Comparison of ENCODE assay signal across 10 cellular contexts in genomic region chr5:100905259-100905914, GRCh38. TPM values are rescaled to one million over a fixed set of nuclear protein-coding genes. Genes with fewer than 3 reads are reported as not detected.
DNase-seq lines count a peak whose midpoint lies in the region; ATAC-seq, FAIRE-seq and TF ChIP-seq lines count a peak whose summit lies in the region.
"Had no signal": no experiment of that assay in that cellular context is flagged by ENCODE, and none has a peak within 500 bp of the region (broad histone marks: within the 10 kb centered on the region; RNA-seq: fewer than 3 reads in every experiment).

No MANE protein-coding gene starts in this region.

- H3K9me3 ChIP-seq in CD4-positive, CD25-positive, alpha-beta regulatory T cell (ENCODE audit: control insufficient read depth in 2 of 2, low read length in 2 of 2): no peaks in the 10 kb centered on the region
- H3K9me3 ChIP-seq in HepG2 (ENCODE audit: low read length): no peaks in the 10 kb centered on the region

- no peak overlapping the region for H3K4me2 ChIP-seq in HepG2 (ENCODE audit: low read depth, low read length)

- no peaks in the 10 kb centered on the region for H3K36me3 ChIP-seq in CD4-positive, CD25-positive, alpha-beta regulatory T cell (ENCODE audit: control insufficient read depth, insufficient read depth, low read length)
- H3K36me3 ChIP-seq in HepG2 (replicated peaks in 1 of 2; ENCODE audit: control insufficient read depth in 1 of 2, insufficient read depth in 2 of 2, low read length in 2 of 2) (no peaks in the 10 kb centered on the region), brain microvascular endothelial cell (replicated peaks) (no peaks in the 10 kb centered on the region)

- ATAC-seq in CD4-positive, CD25-positive, alpha-beta regulatory T cell (ENCODE audit: low read depth in 2 of 2): no peak
- ATAC-seq in effector memory CD8-positive, alpha-beta T cell (replicated peaks): no peak
- no peak for ATAC-seq in HepG2
- no peak for ATAC-seq in HG02759 (IDR thresholded peaks at IDR 0.05; ENCODE audit: unreplicated experiment)

- TF ChIP-seq EP300 in HepG2 (IDR thresholded peaks at IDR 0.05; ENCODE audit: low read depth in 2 of 2, low read length in 2 of 2): no peak
- TF ChIP-seq EP300 in HepG2 (CRISPR knock-in tag; IDR thresholded peaks at IDR 0.05; ENCODE audit: borderline replicate concordance): no peak

- no peaks in the 10 kb centered on the region for H3K27me3 ChIP-seq in CD4-positive, CD25-positive, alpha-beta regulatory T cell (ENCODE audit: control insufficient read depth, insufficient read depth, low read length)
- peaks cover 3 to 32% of the 10 kb centered on the region in 2 experiments; a peak in 4 of 5 replicates for H3K27me3 ChIP-seq in HepG2 (ENCODE audit: control insufficient read depth in 1 of 2, insufficient read depth in 2 of 2, low read length in 2 of 2)
- no peaks in the 10 kb centered on the region for H3K27me3 ChIP-seq in brain microvascular endothelial cell (replicated peaks)

- TF ChIP-seq CTCF in HepG2 (CRISPR knock-in tag; IDR thresholded peaks at IDR 0.05): no peak
- no peak for TF ChIP-seq CTCF in brain microvascular endothelial cell (IDR thresholded peaks at IDR 0.05; ENCODE audit: low read depth, low read length, missing control alignments)

- H3K36me3 Mint-ChIP-seq in CD4-positive, CD25-positive, alpha-beta regulatory T cell: no peaks in the 10 kb centered on the region
- peaks cover 12% of the 10 kb centered on the region for H3K36me3 Mint-ChIP-seq in T-helper 1 cell treated with Interleukin-12 subunit alpha and Interleukin-12 subunit beta and Interleukin-4 antibody, amounts not matched to agents 30 μg/mL and 1 μg/mL, for 36 hours (ENCODE audit: low read depth)
- H3K36me3 Mint-ChIP-seq in effector memory CD8-positive, alpha-beta T cell (ENCODE audit: insufficient read depth): peaks cover 31% of the 10 kb centered on the region

- POLR2A ChIA-PET in HepG2 (lab: Yijun Ruan, JAX): no interaction called here

- peaks cover 27% of the 10 kb centered on the region for H3K4me1 ChIP-seq in CD4-positive, CD25-positive, alpha-beta regulatory T cell (ENCODE audit: control insufficient read depth, insufficient read depth, low read length, poor library complexity, severe bottlenecking)
- H3K4me1 ChIP-seq in HepG2 (ENCODE audit: insufficient read depth, low read length): no peaks in the 10 kb centered on the region

- H3K79me2 ChIP-seq in HepG2 (ENCODE audit: insufficient read depth, low read length): no peaks in the 10 kb centered on the region

- no peak overlapping the region for H3K9ac ChIP-seq in HepG2 (ENCODE audit: insufficient read depth, low read depth, low read length)

- no peaks in the 10 kb centered on the region for H3K9me3 Mint-ChIP-seq in CD4-positive, CD25-positive, alpha-beta regulatory T cell
- H3K9me3 Mint-ChIP-seq in T-helper 1 cell treated with Interleukin-12 subunit alpha and Interleukin-12 subunit beta and Interleukin-4 antibody, amounts not matched to agents 30 μg/mL and 1 μg/mL, for 36 hours: no peaks in the 10 kb centered on the region
- no peaks in the 10 kb centered on the region for H3K9me3 Mint-ChIP-seq in effector memory CD8-positive, alpha-beta T cell

- CTCF ChIA-PET in HepG2 (lab: Yijun Ruan, JAX; ENCODE audit: low intra/inter-chr PET ratio, low total read pairs): no interaction called here

- peak; percentile 54 for FAIRE-seq in GM12891 (lab: Jason Lieb, UNC)
- no peak for FAIRE-seq in HepG2 (lab: Jason Lieb, UNC)
- FAIRE-seq: frontal cortex had no signal

- in situ Hi-C loops in HepG2 (cut with HindIII; ENCODE audit: extremely low pct_ligation_motif_present, low pct_unique_long_range_greater_than_20kb): no loop called here
- in situ Hi-C loops in brain microvascular endothelial cell (cut with HindIII; ENCODE audit: low pct_ligation_motif_present, low sequenced_read_pairs): no loop called here

- TF ChIP-seq POLR2A in GM12891 (IDR thresholded peaks at IDR 0.05; ENCODE audit: low read depth, low read length) (no peak), HepG2 (IDR thresholded peaks at IDR 0.05; ENCODE audit: insufficient read depth in 1 of 2, low read depth in 2 of 2, low read length in 2 of 2) (no peak)

- intact Hi-C loops in HepG2 (cut with micrococcal nuclease; ENCODE audit: unreplicated experiment): no loop called here

- 23% methylated on average over 6 of the region's 6 CpGs for WGBS in HepG2 (ENCODE audit: low lambda C conversion rate)

- peak in 2 of 3 donors; percentile 16 to 61 for DNase-seq in CD4-positive, CD25-positive, alpha-beta regulatory T cell
- DNase-seq in GM12891 (ENCODE audit: insufficient read length, low spot score) (no peak), mucosa of gallbladder (ENCODE audit: low spot score) (no peak), HepG2 (ENCODE audit: low spot score) (no peak), brain microvascular endothelial cell (no peak)
- DNase-seq in effector memory CD8-positive, alpha-beta T cell: peak; percentile 8 to 13 (median 8)
- DNase-seq: cerebellar nuclear complex had no signal

- H3K27ac Mint-ChIP-seq in CD4-positive, CD25-positive, alpha-beta regulatory T cell: peak overlapping the region; percentile 93 to 98 (median 97)
- peak overlapping the region; percentile 98 for H3K27ac Mint-ChIP-seq in T-helper 1 cell treated with Interleukin-12 subunit alpha and Interleukin-12 subunit beta and Interleukin-4 antibody, amounts not matched to agents 30 μg/mL and 1 μg/mL, for 36 hours
- peak overlapping the region; percentile 94 to 97 for H3K27ac Mint-ChIP-seq in effector memory CD8-positive, alpha-beta T cell

- H2AFZ ChIP-seq in HepG2 (ENCODE audit: low read length): no peak overlapping the region

- H3K4me3 ChIP-seq in CD4-positive, CD25-positive, alpha-beta regulatory T cell (ENCODE audit: low read depth, low read length): peak overlapping the region; percentile 99
- H3K4me3 ChIP-seq in HepG2 (replicated peaks in 1 of 3; ENCODE audit: insufficient read depth in 1 of 3, low read depth in 2 of 3, low read length in 3 of 3) (no peak overlapping the region), brain microvascular endothelial cell (ENCODE audit: low read depth, low read length) (no peak overlapping the region)

- H3K4me3 Mint-ChIP-seq in CD4-positive, CD25-positive, alpha-beta regulatory T cell: peak overlapping the region; percentile 96 to 99 (median 98)
- peak overlapping the region; percentile 99 for H3K4me3 Mint-ChIP-seq in T-helper 1 cell treated with Interleukin-12 subunit alpha and Interleukin-12 subunit beta and Interleukin-4 antibody, amounts not matched to agents 30 μg/mL and 1 μg/mL, for 36 hours
- H3K4me3 Mint-ChIP-seq in effector memory CD8-positive, alpha-beta T cell: peak overlapping the region; percentile 97 to 98

- H4K20me1 ChIP-seq in HepG2 (ENCODE audit: insufficient read depth, low read length): no peaks in the 10 kb centered on the region

- no peak for TF ChIP-seq RAD21 in HepG2 (CRISPR knock-in tag; IDR thresholded peaks at IDR 0.05)

- peaks cover 22 to 45% (median 30%) of the 10 kb centered on the region in 4 donors for H3K4me1 Mint-ChIP-seq in CD4-positive, CD25-positive, alpha-beta regulatory T cell
- H3K4me1 Mint-ChIP-seq in T-helper 1 cell treated with Interleukin-12 subunit alpha and Interleukin-12 subunit beta and Interleukin-4 antibody, amounts not matched to agents 30 μg/mL and 1 μg/mL, for 36 hours (ENCODE audit: low read depth): peaks cover 23% of the 10 kb centered on the region
- peaks cover 32 to 48% of the 10 kb centered on the region in 2 donors for H3K4me1 Mint-ChIP-seq in effector memory CD8-positive, alpha-beta T cell (ENCODE audit: low read depth in 2 of 2)

- peak overlapping the region; percentile 92 for H3K27ac ChIP-seq in CD4-positive, CD25-positive, alpha-beta regulatory T cell (ENCODE audit: insufficient read depth, low read length, poor library complexity, severe bottlenecking)
- H3K27ac ChIP-seq in HepG2 (ENCODE audit: extremely low read length, insufficient read depth, low read length) (no peak overlapping the region), brain microvascular endothelial cell (no peak overlapping the region)

- BruUV-seq in HepG2 (replicated peaks; lab: Mats Ljungman, UMichigan): no TSS peak

- peaks cover 8% of the 10 kb centered on the region for H3K27me3 Mint-ChIP-seq in CD4-positive, CD25-positive, alpha-beta regulatory T cell
- H3K27me3 Mint-ChIP-seq in T-helper 1 cell treated with Interleukin-12 subunit alpha and Interleukin-12 subunit beta and Interleukin-4 antibody, amounts not matched to agents 30 μg/mL and 1 μg/mL, for 36 hours (ENCODE audit: low read depth): no peaks in the 10 kb centered on the region
- no peaks in the 10 kb centered on the region for H3K27me3 Mint-ChIP-seq in effector memory CD8-positive, alpha-beta T cell

TF ChIP-seq in GM12891, 5 proteins besides CTCF, POLR2A, EP300 and RAD21:
- TF ChIP-seq PAX5 (IDR thresholded peaks at IDR 0.05; ENCODE audit: insufficient read depth, low read length, severe bottlenecking): no peak

TF ChIP-seq in HepG2, 621 proteins besides CTCF, POLR2A, EP300 and RAD21 (continues in another document):
- TF ChIP-seq TP53 (CRISPR knock-in tag; conservative IDR thresholded peaks at IDR 0.05): no peak

RNA-seq across cellular contexts. Expression of gene ST8SIA4, which starts 2.3 kb away (rescaled TPM):
- 55.2 TPM for total RNA-seq in CD4-positive, CD25-positive, alpha-beta regulatory T cell
- polyA plus RNA-seq in CD4-positive, CD25-positive, alpha-beta regulatory T cell: 10 to 100 TPM; 18.8 to 34.2 (median 25.3) TPM
- polyA plus RNA-seq in GM12891 (2012; ENCODE audit: low read depth, missing spikeins): 13.3 TPM
- total RNA-seq in mucosa of gallbladder: 9.4 TPM
- total RNA-seq in HepG2 (2016; rRNA removed; fragmentation: Illumina TruSeq; extraction: Trizol): not detected in 2 replicates
- not detected in 2 replicates for total RNA-seq in HepG2 (2016; cell fraction: cytosol; rRNA removed; fragmentation: Illumina TruSeq; extraction: Trizol; ENCODE audit: low read depth)
- total RNA-seq in HepG2 (2016; cell fraction: insoluble cytoplasmic fraction; rRNA removed; fragmentation: Illumina TruSeq; extraction: Trizol): not detected in 2 replicates
- not detected in 2 replicates for total RNA-seq in HepG2 (2016; cell fraction: membrane; rRNA removed; fragmentation: Illumina TruSeq; extraction: Trizol)
- not detected in 2 replicates for total RNA-seq in HepG2 (2016; cell fraction: nucleus; rRNA removed; fragmentation: Illumina TruSeq; extraction: Trizol)
- not detected in 2 replicates for polyA plus RNA-seq in HepG2 (2011; rRNA removed)
- not detected in 2 replicates for polyA plus RNA-seq in HepG2 (2011; cell fraction: cytosol; rRNA removed)
- not detected in 2 replicates for polyA plus RNA-seq in HepG2 (2011; cell fraction: nucleus; rRNA removed)
- polyA plus RNA-seq in HepG2 (2012): not detected in 2 replicates
- not detected in 2 replicates for polyA plus RNA-seq in HepG2 (2016; cell fraction: cytosol; fragmentation: Illumina TruSeq; extraction: Trizol; ENCODE audit: low read depth)
- polyA plus RNA-seq in HepG2 (2016; cell fraction: insoluble cytoplasmic fraction; fragmentation: Illumina TruSeq; extraction: Trizol; ENCODE audit: low read depth): not detected in 2 replicates
- not detected in 2 replicates for polyA plus RNA-seq in HepG2 (2016; cell fraction: membrane; fragmentation: Illumina TruSeq; extraction: Trizol; ENCODE audit: low read depth)
- not detected in 2 replicates for polyA plus RNA-seq in HepG2 (2016; cell fraction: nucleus; fragmentation: Illumina TruSeq; extraction: Trizol; ENCODE audit: insufficient read depth, low read depth)
- polyA minus RNA-seq in HepG2 (2011; rRNA and poly(A)+ RNA removed; ENCODE audit: low replicate concordance): not detected in 2 replicates
- not detected in 2 replicates for polyA minus RNA-seq in HepG2 (2011; cell fraction: cytosol; rRNA and poly(A)+ RNA removed)
- under 0.01 TPM in 1 of 2 replicates, not detected in the other for polyA minus RNA-seq in HepG2 (2011; cell fraction: nucleus; rRNA and poly(A)+ RNA removed)

Comparison
In these comparisons a context has a peak if more than half of its experiments do, and no peak if none do; other contexts are left out.
1. DNase-seq: peak in CD4-positive, CD25-positive, alpha-beta regulatory T cell (2 of 3) and effector memory CD8-positive, alpha-beta T cell (3 of 3); none in GM12891 (single experiment), mucosa of gallbladder (single experiment), HepG2 (single experiment) and brain microvascular endothelial cell (single experiment).
2. RNA of gene ST8SIA4, which starts 2.3 kb away (total RNA-seq): 55.2 TPM in CD4-positive, CD25-positive, alpha-beta regulatory T cell (single experiment) and 9.4 TPM in mucosa of gallbladder (single experiment); not detected in HepG2; every median in the first group is over 10 times any median in the second.
3. Peak in every context shown above with its lines, with median percentiles within 50 percentile points of each other: H3K27ac Mint-ChIP-seq and H3K4me3 Mint-ChIP-seq.